Comparison of ENCODE assay signal across 10 cellular contexts in genomic region chr5:165497707-165498106, GRCh38.
DNase-seq lines count a peak whose midpoint lies in the region; ATAC-seq and TF ChIP-seq lines count a peak whose summit lies in the region.
"Had no signal": no experiment of that assay in that cellular context is flagged by ENCODE, and none has a peak within 500 bp of the region (broad histone marks: within the 10 kb centered on the region; RNA-seq: fewer than 3 reads in every experiment).

No MANE protein-coding gene starts in this region.

- no peaks in the 10 kb centered on the region for H3K36me3 Mint-ChIP-seq in nephron progenitor cell (ENCODE audit: low read depth)
- H3K36me3 Mint-ChIP-seq: activated CD4-positive, alpha-beta memory T cell treated with anti-CD3 and anti-CD28 coated beads for 36 hours had no signal

- H3K27ac Mint-ChIP-seq in nephron progenitor cell = no peak overlapping the region
- H3K27ac Mint-ChIP-seq: activated CD4-positive, alpha-beta memory T cell treated with anti-CD3 and anti-CD28 coated beads for 36 hours; nephron had no signal

- no peaks in the 10 kb centered on the region for H3K9me3 Mint-ChIP-seq in nephron progenitor cell
- H3K9me3 Mint-ChIP-seq: nephron had no signal

- H3K9me3 ChIP-seq in lower lobe of right lung = no peaks in the 10 kb centered on the region

- peaks cover 4% of the 10 kb centered on the region for H3K4me1 ChIP-seq in lower lobe of right lung

- H3K4me3 Mint-ChIP-seq in nephron progenitor cell = no peak overlapping the region
- H3K4me3 Mint-ChIP-seq: activated CD4-positive, alpha-beta memory T cell treated with anti-CD3 and anti-CD28 coated beads for 36 hours; nephron had no signal

- no peaks in the 10 kb centered on the region for H3K27me3 ChIP-seq in lower lobe of right lung (ENCODE audit: low read depth)

- no peaks in the 10 kb centered on the region for H3K4me1 Mint-ChIP-seq in nephron progenitor cell

- H3K27me3 Mint-ChIP-seq in nephron progenitor cell (ENCODE audit: low read depth, poor library complexity) = no peaks in the 10 kb centered on the region
- H3K27me3 Mint-ChIP-seq: activated CD4-positive, alpha-beta memory T cell treated with anti-CD3 and anti-CD28 coated beads for 36 hours had no signal

- no peak for ATAC-seq in lower lobe of right lung

- H3K36me3 ChIP-seq in lower lobe of right lung = no peaks in the 10 kb centered on the region

- 0 out of 2 replicates have a peak, but pooled peaks have one; percentile 15 for TF ChIP-seq CTCF in GM12874 (IDR thresholded peaks at IDR 0.05; ENCODE audit: insufficient read depth, low read depth, low read length)
- TF ChIP-seq CTCF in LNCaP clone FGC (IDR thresholded peaks at IDR 0.05; ENCODE audit: control insufficient read depth, extremely low read depth, insufficient read depth) = peak; percentile 12; the same call in 1 of the 2 replicates
- peak; percentile 77 for TF ChIP-seq CTCF in VCaP (conservative IDR thresholded peaks at IDR 0.05)
- TF ChIP-seq CTCF in lower lobe of right lung (IDR thresholded peaks at IDR 0.05) = peak; percentile 31
- no peak for TF ChIP-seq CTCF in nephron progenitor cell (IDR thresholded peaks at IDR 0.05)

- H3K4me3 ChIP-seq in LNCaP clone FGC (ENCODE audit: low read depth, low read length) = no peak overlapping the region
- H3K4me3 ChIP-seq in lower lobe of right lung = no peak overlapping the region

- intact Hi-C loops in lower lobe of right lung (cut with DNase I) = no loop called here

- H3K27ac ChIP-seq in VCaP (no peak overlapping the region), lower lobe of right lung (no peak overlapping the region)

- no peak for DNase-seq in LNCaP clone FGC (ENCODE audit: low read depth)
- no peak for DNase-seq in lower lobe of right lung
- DNase-seq in NCI-H2107 (lab: John Stamatoyannopoulos, UW) = no peak
- no peak for DNase-seq in effector CD8-positive, alpha-beta T cell (lab: John Stamatoyannopoulos, UW)
- DNase-seq in nephron progenitor cell = no peak
- DNase-seq: activated CD4-positive, alpha-beta memory T cell treated with anti-CD3 and anti-CD28 coated beads for 36 hours; effector CD4-positive, alpha-beta T cell had no signal
